In the genomic region with DNA sequence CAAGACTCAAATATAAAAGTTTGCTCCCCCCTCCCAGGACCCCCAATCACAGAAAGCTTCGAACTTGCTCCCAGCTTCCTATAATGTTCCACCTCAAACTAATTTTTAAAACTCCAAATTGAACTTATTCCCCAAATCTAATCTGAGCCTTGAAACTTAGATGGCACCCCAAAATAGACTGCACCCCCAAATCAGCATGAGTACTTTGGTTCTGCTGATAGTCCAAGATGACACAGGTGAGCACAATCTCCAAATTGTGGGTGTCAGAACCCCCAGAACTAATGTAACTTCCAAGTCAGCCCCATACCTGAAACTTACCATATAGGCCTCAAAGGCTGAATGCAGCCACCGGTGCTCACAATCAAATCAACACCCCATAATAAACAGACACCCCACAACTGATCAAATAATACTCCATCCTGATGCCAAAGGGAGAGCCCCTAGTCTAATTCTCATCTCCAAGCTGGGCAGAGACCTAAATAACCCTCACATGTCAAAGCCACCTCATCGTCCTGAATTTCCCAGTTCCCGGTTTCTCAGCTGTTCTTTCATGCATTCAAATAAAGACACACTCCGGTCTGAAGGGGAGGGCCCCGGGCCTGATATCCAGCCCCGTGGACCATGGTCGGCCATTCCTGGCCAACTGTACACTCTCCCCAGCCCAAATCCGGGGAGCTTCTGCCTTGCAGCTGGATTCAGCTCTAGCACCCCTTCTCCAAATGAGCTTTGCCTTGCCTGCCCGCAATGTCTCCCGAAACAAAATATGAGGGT, we compare ENCODE assay signal across 11 cellular contexts. TPM values are rescaled to one million over a fixed set of nuclear protein-coding genes. Genes with fewer than 3 reads are reported as not detected.
DNase-seq lines count a peak whose midpoint lies in the region; ATAC-seq and TF ChIP-seq lines count a peak whose summit lies in the region.
"Had no signal": no experiment of that assay in that cellular context is flagged by ENCODE, and none has a peak within 500 bp of the region (broad histone marks: within the 10 kb centered on the region; RNA-seq: fewer than 3 reads in every experiment).

No MANE protein-coding gene starts in this region.

- peaks cover 56% of the 10 kb centered on the region for H3K4me1 Mint-ChIP-seq in activated CD8-positive, alpha-beta T cell treated with anti-CD3 and anti-CD28 coated beads for 36 hours (ENCODE audit: low read depth)
- peaks cover 84% of the 10 kb centered on the region for H3K4me1 Mint-ChIP-seq in activated CD8-positive, alpha-beta T cell treated with anti-CD3 and anti-CD28 coated beads, Interleukin-2, amount 10 ng/mL, durations not matched to agents 7 days and 5 days (ENCODE audit: low read depth)

- H3K9me3 Mint-ChIP-seq in activated CD8-positive, alpha-beta T cell treated with anti-CD3 and anti-CD28 coated beads for 36 hours: no peaks in the 10 kb centered on the region
- no peaks in the 10 kb centered on the region for H3K9me3 Mint-ChIP-seq in activated CD8-positive, alpha-beta T cell treated with anti-CD3 and anti-CD28 coated beads, Interleukin-2, amount 10 ng/mL, durations not matched to agents 7 days and 5 days (ENCODE audit: insufficient read depth)

- no peaks in the 10 kb centered on the region for H3K27me3 Mint-ChIP-seq in activated CD8-positive, alpha-beta T cell treated with anti-CD3 and anti-CD28 coated beads for 36 hours
- peaks cover 2% of the 10 kb centered on the region for H3K27me3 Mint-ChIP-seq in activated CD8-positive, alpha-beta T cell treated with anti-CD3 and anti-CD28 coated beads, Interleukin-2, amount 10 ng/mL, durations not matched to agents 7 days and 5 days (ENCODE audit: low read depth)

- H3K4me3 ChIP-seq in adipocyte (ENCODE audit: low read length) (peak overlapping the region; percentile 71), lower lobe of right lung (peak overlapping the region; percentile 59), subcutaneous abdominal adipose tissue (ENCODE audit: low read depth in 1 of 5, low read length in 5 of 5) (peak overlapping the region; percentile 53 to 80 (median 69))

- CTCF ChIA-PET in activated CD8-positive, alpha-beta T cell treated with anti-CD3 and anti-CD28 coated beads for 36 hours (lab: Charles Lee): interaction anchor here (0.7 to 4.1 kb wide), 23 partner anchors 8 to 380 kb away, joined by 3 to 52 read pairs (median 7); a partner anchor contains a TSS
- CTCF ChIA-PET in activated CD8-positive, alpha-beta T cell treated with anti-CD3 and anti-CD28 coated beads, Interleukin-2, amount 10 ng/mL, durations not matched to agents 7 days and 5 days (lab: Charles Lee): interaction anchor here (0.5 to 6.1 kb wide), 30 partner anchors 8 to 1950 kb away, joined by 3 to 71 read pairs (median 7); a partner anchor contains a TSS

- H3K27ac ChIP-seq in lower lobe of right lung: peak overlapping the region; percentile 93
- H3K27ac ChIP-seq in subcutaneous abdominal adipose tissue (ENCODE audit: low read depth, low read length): peak overlapping the region; percentile 99

- H3K27ac Mint-ChIP-seq in activated CD8-positive, alpha-beta T cell treated with anti-CD3 and anti-CD28 coated beads for 36 hours: no peak overlapping the region
- no peak overlapping the region for H3K27ac Mint-ChIP-seq in activated CD8-positive, alpha-beta T cell treated with anti-CD3 and anti-CD28 coated beads, Interleukin-2, amount 10 ng/mL, durations not matched to agents 7 days and 5 days

- H3K27me3 ChIP-seq in adipocyte (replicated peaks; ENCODE audit: control insufficient read depth, insufficient read depth, low read length) (no peaks in the 10 kb centered on the region), lower lobe of right lung (ENCODE audit: low read depth) (no peaks in the 10 kb centered on the region), subcutaneous abdominal adipose tissue (ENCODE audit: control insufficient read depth in 5 of 5, insufficient read depth in 4 of 5, low read length in 5 of 5) (no peaks in the 10 kb centered on the region)

- no peak for TF ChIP-seq CTCF in activated CD8-positive, alpha-beta T cell treated with anti-CD3 and anti-CD28 coated beads for 36 hours (IDR thresholded peaks at IDR 0.05)
- TF ChIP-seq CTCF in lower lobe of right lung (IDR thresholded peaks at IDR 0.05): no peak

- ATAC-seq in activated CD8-positive, alpha-beta T cell treated with anti-CD3 and anti-CD28 coated beads for 36 hours: no peak
- no peak for ATAC-seq in activated CD8-positive, alpha-beta T cell treated with anti-CD3 and anti-CD28 coated beads, Interleukin-2, amount 10 ng/mL, durations not matched to agents 7 days and 5 days
- ATAC-seq in lower lobe of right lung: no peak

- no peak for DNase-seq in activated CD8-positive, alpha-beta T cell treated with anti-CD3 and anti-CD28 coated beads for 36 hours
- DNase-seq in activated CD8-positive, alpha-beta T cell treated with anti-CD3 and anti-CD28 coated beads, Interleukin-2, amount 10 ng/mL, durations not matched to agents 7 days and 5 days: no peak
- DNase-seq in adipocyte (ENCODE audit: low read depth) (no peak), lower lobe of right lung (no peak), GF-D8 (lab: John Stamatoyannopoulos, UW) (no peak), H4 (ENCODE audit: low spot score) (no peak), NCI-H1048 (lab: John Stamatoyannopoulos, UW) (no peak)

- POLR2A ChIA-PET in activated CD8-positive, alpha-beta T cell treated with anti-CD3 and anti-CD28 coated beads for 36 hours (lab: Charles Lee): interaction anchor here (1.1 to 2.6 kb wide), 6 partner anchors 8 to 25 kb away, joined by 3 to 18 read pairs (median 4); a partner anchor contains a TSS
- POLR2A ChIA-PET in activated CD8-positive, alpha-beta T cell treated with anti-CD3 and anti-CD28 coated beads, Interleukin-2, amount 10 ng/mL, durations not matched to agents 7 days and 5 days (lab: Charles Lee): interaction anchor here (1.1 to 7.0 kb wide), 6 partner anchors 8 to 112 kb away, joined by 4 to 61 read pairs (median 6); a partner anchor contains a TSS

- H3K4me1 ChIP-seq in adipocyte (ENCODE audit: control insufficient read depth, insufficient read depth, low read length): peaks cover 50% of the 10 kb centered on the region
- peaks cover 70% of the 10 kb centered on the region for H3K4me1 ChIP-seq in lower lobe of right lung
- peaks cover 11 to 92% (median 70%) of the 10 kb centered on the region in 5 donors for H3K4me1 ChIP-seq in subcutaneous abdominal adipose tissue (ENCODE audit: control insufficient read depth in 5 of 5, insufficient read depth in 5 of 5, low read length in 5 of 5)

- peak overlapping the region; percentile 72 for H3K4me3 Mint-ChIP-seq in activated CD8-positive, alpha-beta T cell treated with anti-CD3 and anti-CD28 coated beads for 36 hours
- H3K4me3 Mint-ChIP-seq in activated CD8-positive, alpha-beta T cell treated with anti-CD3 and anti-CD28 coated beads, Interleukin-2, amount 10 ng/mL, durations not matched to agents 7 days and 5 days: no peak overlapping the region

- H3K9me3 ChIP-seq in adipocyte (ENCODE audit: control insufficient read depth, low read length) (no peaks in the 10 kb centered on the region), lower lobe of right lung (no peaks in the 10 kb centered on the region), subcutaneous abdominal adipose tissue (ENCODE audit: control insufficient read depth in 5 of 5, low read length in 5 of 5) (no peaks in the 10 kb centered on the region)

- intact Hi-C loops in activated CD8-positive, alpha-beta T cell treated with anti-CD3 and anti-CD28 coated beads for 36 hours (cut with micrococcal nuclease): loop anchor here (5.0 kb wide), 1 partner anchor 109 kb away; no protein-coding TSS in a partner anchor
- intact Hi-C loops in lower lobe of right lung (cut with DNase I): no loop called here

- H3K36me3 Mint-ChIP-seq in activated CD8-positive, alpha-beta T cell treated with anti-CD3 and anti-CD28 coated beads for 36 hours (ENCODE audit: low read depth): peaks cover 16% of the 10 kb centered on the region
- peaks cover 15% of the 10 kb centered on the region for H3K36me3 Mint-ChIP-seq in activated CD8-positive, alpha-beta T cell treated with anti-CD3 and anti-CD28 coated beads, Interleukin-2, amount 10 ng/mL, durations not matched to agents 7 days and 5 days (ENCODE audit: low read depth)

- H3K36me3 ChIP-seq in adipocyte (ENCODE audit: control insufficient read depth, insufficient read depth, low read length, severe bottlenecking): no peaks in the 10 kb centered on the region
- peaks cover 15% of the 10 kb centered on the region for H3K36me3 ChIP-seq in lower lobe of right lung
- peaks cover 0 to 15% (median 13%) of the 10 kb centered on the region in 5 donors for H3K36me3 ChIP-seq in subcutaneous abdominal adipose tissue (ENCODE audit: control insufficient read depth in 5 of 5, insufficient read depth in 5 of 5, low read length in 5 of 5)

- H3K9ac ChIP-seq in adipocyte (ENCODE audit: low read length) (peak overlapping the region; percentile 80), subcutaneous abdominal adipose tissue (ENCODE audit: low read length in 5 of 5) (peak overlapping the region; percentile 78 to 97 (median 82))

RNA-seq across cellular contexts. Expression of a gene that starts 1.8 kb away (rescaled TPM):
- total RNA-seq in activated CD8-positive, alpha-beta T cell treated with anti-CD3 and anti-CD28 coated beads for 36 hours: 1 to 10 TPM; 1.2 to 2.4 TPM
- total RNA-seq in activated CD8-positive, alpha-beta T cell treated with anti-CD3 and anti-CD28 coated beads, Interleukin-2, amount 10 ng/mL, durations not matched to agents 7 days and 5 days: under 1 TPM; 0.47 to 0.63 TPM
- total RNA-seq in lower lobe of right lung: 13.4 TPM
- not detected in 2 replicates for total RNA-seq in H4 (2014; rRNA removed; shearing (Covaris generic))
- total RNA-seq: LHCN-M2, mononuclear cell, OCI-LY7 had no signal

RNA-seq across cellular contexts. Expression of a gene that starts 8.7 kb away (rescaled TPM):
- 100 to 1,000 TPM in 1 of 2 experiments, 10 to 100 TPM in 1; 98.4 to 107 TPM for total RNA-seq in activated CD8-positive, alpha-beta T cell treated with anti-CD3 and anti-CD28 coated beads for 36 hours
- 100 to 1,000 TPM; 104 to 116 TPM for total RNA-seq in activated CD8-positive, alpha-beta T cell treated with anti-CD3 and anti-CD28 coated beads, Interleukin-2, amount 10 ng/mL, durations not matched to agents 7 days and 5 days
- total RNA-seq in lower lobe of right lung: 300 TPM
- 166 and 188 TPM in 2 replicates for total RNA-seq in H4 (2014; rRNA removed; shearing (Covaris generic))

RNA-seq across cellular contexts. Expression of a gene that starts 14.7 kb away (rescaled TPM):
- total RNA-seq in activated CD8-positive, alpha-beta T cell treated with anti-CD3 and anti-CD28 coated beads for 36 hours: 1 to 10 TPM; 4.8 to 5.9 TPM
- 10 to 100 TPM; 14.8 to 15.0 TPM for total RNA-seq in activated CD8-positive, alpha-beta T cell treated with anti-CD3 and anti-CD28 coated beads, Interleukin-2, amount 10 ng/mL, durations not matched to agents 7 days and 5 days
- 9.9 TPM for total RNA-seq in lower lobe of right lung
- total RNA-seq in H4 (2014; rRNA removed; shearing (Covaris generic)): 0.77 TPM in 1 of 2 replicates, not detected in the other

RNA-seq across cellular contexts. Expression of a gene that starts 22.8 kb away (rescaled TPM):
- total RNA-seq in activated CD8-positive, alpha-beta T cell treated with anti-CD3 and anti-CD28 coated beads for 36 hours: 1 to 10 TPM; 3.1 to 3.4 TPM
- total RNA-seq in activated CD8-positive, alpha-beta T cell treated with anti-CD3 and anti-CD28 coated beads, Interleukin-2, amount 10 ng/mL, durations not matched to agents 7 days and 5 days: under 1 TPM; 0.34 to 0.39 TPM
- total RNA-seq in lower lobe of right lung: 7.7 TPM
- not detected in 2 replicates for total RNA-seq in H4 (2014; rRNA removed; shearing (Covaris generic))
- total RNA-seq: OCI-LY7 had no signal

RNA-seq across cellular contexts. Expression of a gene that starts 25.2 kb away (rescaled TPM):
- not detected for total RNA-seq in activated CD8-positive, alpha-beta T cell treated with anti-CD3 and anti-CD28 coated beads for 36 hours
- total RNA-seq in activated CD8-positive, alpha-beta T cell treated with anti-CD3 and anti-CD28 coated beads, Interleukin-2, amount 10 ng/mL, durations not matched to agents 7 days and 5 days: not detected
- total RNA-seq in lower lobe of right lung: 0.86 TPM
- total RNA-seq in H4 (2014; rRNA removed; shearing (Covaris generic)): not detected in 2 replicates
- total RNA-seq: LHCN-M2, OCI-LY7 had no signal
